In the genomic region with DNA sequence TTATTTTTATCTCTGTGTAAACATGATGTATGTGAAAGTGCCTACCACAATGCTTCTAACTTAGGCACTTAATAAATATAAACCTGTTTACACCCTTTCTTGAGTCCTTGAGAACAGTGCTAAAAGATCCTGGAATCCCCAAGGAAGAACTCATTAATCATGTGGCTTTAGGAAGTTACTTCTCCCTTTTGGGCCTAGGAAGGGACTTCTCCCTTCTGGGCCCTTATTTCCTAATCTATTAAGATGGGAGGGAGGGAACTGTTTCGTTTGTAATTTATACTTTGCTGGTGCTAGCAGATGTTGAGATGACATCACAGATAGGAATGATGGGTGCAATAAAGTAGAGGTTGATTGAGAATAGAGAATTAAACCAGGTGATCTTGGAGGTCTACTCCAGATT, we compare ENCODE assay signal across 2 cellular contexts.
TF ChIP-seq lines count a peak whose summit lies in the region.

No MANE protein-coding gene starts in this region.

TF ChIP-seq in A549, 52 proteins besides CTCF, POLR2A, EP300 and RAD21:
- no peak for TF ChIP-seq RNF2 (IDR thresholded peaks at IDR 0.05; ENCODE audit: borderline replicate concordance, low read depth)
- TF ChIP-seq CBX2 (IDR thresholded peaks at IDR 0.05; ENCODE audit: borderline replicate concordance, low read depth), result no peak
- TF ChIP-seq, protein P1, sequence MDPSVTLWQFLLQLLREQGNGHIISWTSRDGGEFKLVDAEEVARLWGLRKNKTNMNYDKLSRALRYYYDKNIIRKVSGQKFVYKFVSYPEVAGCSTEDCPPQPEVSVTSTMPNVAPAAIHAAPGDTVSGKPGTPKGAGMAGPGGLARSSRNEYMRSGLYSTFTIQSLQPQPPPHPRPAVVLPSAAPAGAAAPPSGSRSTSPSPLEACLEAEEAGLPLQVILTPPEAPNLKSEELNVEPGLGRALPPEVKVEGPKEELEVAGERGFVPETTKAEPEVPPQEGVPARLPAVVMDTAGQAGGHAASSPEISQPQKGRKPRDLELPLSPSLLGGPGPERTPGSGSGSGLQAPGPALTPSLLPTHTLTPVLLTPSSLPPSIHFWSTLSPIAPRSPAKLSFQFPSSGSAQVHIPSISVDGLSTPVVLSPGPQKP (IDR thresholded peaks at IDR 0.05; ENCODE audit: low read depth, low read length), result no peak
- TF ChIP-seq, protein P2, sequence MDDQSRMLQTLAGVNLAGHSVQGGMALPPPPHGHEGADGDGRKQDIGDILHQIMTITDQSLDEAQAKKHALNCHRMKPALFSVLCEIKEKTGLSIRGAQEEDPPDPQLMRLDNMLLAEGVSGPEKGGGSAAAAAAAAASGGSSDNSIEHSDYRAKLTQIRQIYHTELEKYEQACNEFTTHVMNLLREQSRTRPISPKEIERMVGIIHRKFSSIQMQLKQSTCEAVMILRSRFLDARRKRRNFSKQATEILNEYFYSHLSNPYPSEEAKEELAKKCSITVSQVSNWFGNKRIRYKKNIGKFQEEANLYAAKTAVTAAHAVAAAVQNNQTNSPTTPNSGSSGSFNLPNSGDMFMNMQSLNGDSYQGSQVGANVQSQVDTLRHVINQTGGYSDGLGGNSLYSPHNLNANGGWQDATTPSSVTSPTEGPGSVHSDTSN (IDR thresholded peaks at IDR 0.05), result no peak
- TF ChIP-seq MAFK (IDR thresholded peaks at IDR 0.05; ENCODE audit: partially characterized antibody), result no peak
- TF ChIP-seq KDM5A (IDR thresholded peaks at IDR 0.05), result no peak
- no peak for TF ChIP-seq HOXB5 (CRISPR knock-in tag; IDR thresholded peaks at IDR 0.05)
- TF ChIP-seq BHLHE40 (IDR thresholded peaks at IDR 0.05; ENCODE audit: low read depth, low read length), result no peak
- TF ChIP-seq RARB (CRISPR knock-in tag; IDR thresholded peaks at IDR 0.05), result no peak
- TF ChIP-seq KDM1A (IDR thresholded peaks at IDR 0.05; ENCODE audit: low read depth), result no peak
- no peak for TF ChIP-seq SREBF2 (IDR thresholded peaks at IDR 0.05)
- no peak for TF ChIP-seq SMC3 (IDR thresholded peaks at IDR 0.05)
- TF ChIP-seq, protein P3, sequence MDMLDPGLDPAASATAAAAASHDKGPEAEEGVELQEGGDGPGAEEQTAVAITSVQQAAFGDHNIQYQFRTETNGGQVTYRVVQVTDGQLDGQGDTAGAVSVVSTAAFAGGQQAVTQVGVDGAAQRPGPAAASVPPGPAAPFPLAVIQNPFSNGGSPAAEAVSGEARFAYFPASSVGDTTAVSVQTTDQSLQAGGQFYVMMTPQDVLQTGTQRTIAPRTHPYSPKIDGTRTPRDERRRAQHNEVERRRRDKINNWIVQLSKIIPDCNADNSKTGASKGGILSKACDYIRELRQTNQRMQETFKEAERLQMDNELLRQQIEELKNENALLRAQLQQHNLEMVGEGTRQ (IDR thresholded peaks at IDR 0.05), result no peak
- TF ChIP-seq, protein P4, sequence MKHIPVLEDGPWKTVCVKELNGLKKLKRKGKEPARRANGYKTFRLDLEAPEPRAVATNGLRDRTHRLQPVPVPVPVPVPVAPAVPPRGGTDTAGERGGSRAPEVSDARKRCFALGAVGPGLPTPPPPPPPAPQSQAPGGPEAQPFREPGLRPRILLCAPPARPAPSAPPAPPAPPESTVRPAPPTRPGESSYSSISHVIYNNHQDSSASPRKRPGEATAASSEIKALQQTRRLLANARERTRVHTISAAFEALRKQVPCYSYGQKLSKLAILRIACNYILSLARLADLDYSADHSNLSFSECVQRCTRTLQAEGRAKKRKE (CRISPR knock-in tag; IDR thresholded peaks at IDR 0.05; ENCODE audit: low read depth), result no peak
- TF ChIP-seq CHD2 (IDR thresholded peaks at IDR 0.05; ENCODE audit: low read length, partially characterized antibody), result no peak
- TF ChIP-seq, protein P5, sequence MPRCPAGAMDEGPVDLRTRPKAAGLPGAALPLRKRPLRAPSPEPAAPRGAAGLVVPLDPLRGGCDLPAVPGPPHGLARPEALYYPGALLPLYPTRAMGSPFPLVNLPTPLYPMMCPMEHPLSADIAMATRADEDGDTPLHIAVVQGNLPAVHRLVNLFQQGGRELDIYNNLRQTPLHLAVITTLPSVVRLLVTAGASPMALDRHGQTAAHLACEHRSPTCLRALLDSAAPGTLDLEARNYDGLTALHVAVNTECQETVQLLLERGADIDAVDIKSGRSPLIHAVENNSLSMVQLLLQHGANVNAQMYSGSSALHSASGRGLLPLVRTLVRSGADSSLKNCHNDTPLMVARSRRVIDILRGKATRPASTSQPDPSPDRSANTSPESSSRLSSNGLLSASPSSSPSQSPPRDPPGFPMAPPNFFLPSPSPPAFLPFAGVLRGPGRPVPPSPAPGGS (IDR thresholded peaks at IDR 0.05), result no peak
- TF ChIP-seq ESRRA (IDR thresholded peaks at IDR 0.05; ENCODE audit: borderline replicate concordance, low read length), result no peak
- no peak for TF ChIP-seq EHMT2 (IDR thresholded peaks at IDR 0.05; ENCODE audit: low read depth)
- TF ChIP-seq ZNF302 (CRISPR knock-in tag; IDR thresholded peaks at IDR 0.05), result no peak

TF ChIP-seq in GM12878, 131 proteins besides CTCF, POLR2A, EP300 and RAD21:
- TF ChIP-seq IKZF2 (IDR thresholded peaks at IDR 0.05) (peak in 1 of 2 experiments; percentile 6; a peak in 1 of 4 replicates), PAX8 (IDR thresholded peaks at IDR 0.05) (0 out of 2 replicates have a peak, but pooled peaks have one; percentile 46), POLR2AphosphoS2 (IDR thresholded peaks at IDR 0.05; ENCODE audit: low read depth, low read length) (no peak)
- TF ChIP-seq, protein P6, sequence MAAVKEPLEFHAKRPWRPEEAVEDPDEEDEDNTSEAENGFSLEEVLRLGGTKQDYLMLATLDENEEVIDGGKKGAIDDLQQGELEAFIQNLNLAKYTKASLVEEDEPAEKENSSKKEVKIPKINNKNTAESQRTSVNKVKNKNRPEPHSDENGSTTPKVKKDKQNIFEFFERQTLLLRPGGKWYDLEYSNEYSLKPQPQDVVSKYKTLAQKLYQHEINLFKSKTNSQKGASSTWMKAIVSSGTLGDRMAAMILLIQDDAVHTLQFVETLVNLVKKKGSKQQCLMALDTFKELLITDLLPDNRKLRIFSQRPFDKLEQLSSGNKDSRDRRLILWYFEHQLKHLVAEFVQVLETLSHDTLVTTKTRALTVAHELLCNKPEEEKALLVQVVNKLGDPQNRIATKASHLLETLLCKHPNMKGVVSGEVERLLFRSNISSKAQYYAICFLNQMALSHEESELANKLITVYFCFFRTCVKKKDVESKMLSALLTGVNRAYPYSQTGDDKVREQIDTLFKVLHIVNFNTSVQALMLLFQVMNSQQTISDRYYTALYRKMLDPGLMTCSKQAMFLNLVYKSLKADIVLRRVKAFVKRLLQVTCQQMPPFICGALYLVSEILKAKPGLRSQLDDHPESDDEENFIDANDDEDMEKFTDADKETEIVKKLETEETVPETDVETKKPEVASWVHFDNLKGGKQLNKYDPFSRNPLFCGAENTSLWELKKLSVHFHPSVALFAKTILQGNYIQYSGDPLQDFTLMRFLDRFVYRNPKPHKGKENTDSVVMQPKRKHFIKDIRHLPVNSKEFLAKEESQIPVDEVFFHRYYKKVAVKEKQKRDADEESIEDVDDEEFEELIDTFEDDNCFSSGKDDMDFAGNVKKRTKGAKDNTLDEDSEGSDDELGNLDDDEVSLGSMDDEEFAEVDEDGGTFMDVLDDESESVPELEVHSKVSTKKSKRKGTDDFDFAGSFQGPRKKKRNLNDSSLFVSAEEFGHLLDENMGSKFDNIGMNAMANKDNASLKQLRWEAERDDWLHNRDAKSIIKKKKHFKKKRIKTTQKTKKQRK (IDR thresholded peaks at IDR 0.05; ENCODE audit: low read depth, low read length), result no peak
- TF ChIP-seq, protein P7, sequence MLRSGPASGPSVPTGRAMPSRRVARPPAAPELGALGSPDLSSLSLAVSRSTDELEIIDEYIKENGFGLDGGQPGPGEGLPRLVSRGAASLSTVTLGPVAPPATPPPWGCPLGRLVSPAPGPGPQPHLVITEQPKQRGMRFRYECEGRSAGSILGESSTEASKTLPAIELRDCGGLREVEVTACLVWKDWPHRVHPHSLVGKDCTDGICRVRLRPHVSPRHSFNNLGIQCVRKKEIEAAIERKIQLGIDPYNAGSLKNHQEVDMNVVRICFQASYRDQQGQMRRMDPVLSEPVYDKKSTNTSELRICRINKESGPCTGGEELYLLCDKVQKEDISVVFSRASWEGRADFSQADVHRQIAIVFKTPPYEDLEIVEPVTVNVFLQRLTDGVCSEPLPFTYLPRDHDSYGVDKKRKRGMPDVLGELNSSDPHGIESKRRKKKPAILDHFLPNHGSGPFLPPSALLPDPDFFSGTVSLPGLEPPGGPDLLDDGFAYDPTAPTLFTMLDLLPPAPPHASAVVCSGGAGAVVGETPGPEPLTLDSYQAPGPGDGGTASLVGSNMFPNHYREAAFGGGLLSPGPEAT (IDR thresholded peaks at IDR 0.05; ENCODE audit: low read depth), result 0 out of 2 replicates have a peak, but pooled peaks have one; percentile 10
TF ChIP-seq in GM12878: peak in this region for 3.
